Comparison of ENCODE assay signal across 16 cellular contexts in genomic region chr3:196159526-196159925, GRCh38. TPM values are rescaled to one million over a fixed set of nuclear protein-coding genes. Genes with fewer than 3 reads are reported as not detected.
DNase-seq lines count a peak whose midpoint lies in the region; ATAC-seq and TF ChIP-seq lines count a peak whose summit lies in the region.
"Had no signal": no experiment of that assay in that cellular context is flagged by ENCODE, and none has a peak within 500 bp of the region (broad histone marks: within the 10 kb centered on the region; RNA-seq: fewer than 3 reads in every experiment).

No MANE protein-coding gene starts in this region.

- TF ChIP-seq CTCF in IMR-90 (conservative IDR thresholded peaks at IDR 0.05; ENCODE audit: low read depth, low read length) (no peak), left lung (IDR thresholded peaks at IDR 0.05) (no peak), smooth muscle cell (IDR thresholded peaks at IDR 0.05; ENCODE audit: borderline replicate concordance, insufficient read depth, poor library complexity, severe bottlenecking) (no peak)
- no peak for TF ChIP-seq CTCF in CD4-positive, alpha-beta T cell (IDR thresholded peaks at IDR 0.05)

- H3K18ac ChIP-seq in IMR-90 (ENCODE audit: low read depth, low read length), result peak overlapping the region; percentile 76

- H3K27ac ChIP-seq in IMR-90 (ENCODE audit: insufficient read depth, low read length), result peak overlapping the region; percentile 45
- H3K27ac ChIP-seq in left lung, result peak overlapping the region; percentile 75 to 76
- no peak overlapping the region for H3K27ac ChIP-seq in CD4-positive, alpha-beta T cell (ENCODE audit: low read depth, low read length)
- no peak overlapping the region for H3K27ac ChIP-seq in smooth muscle cell (ENCODE audit: low read depth)
- H3K27ac ChIP-seq: SJSA1, tibial artery had no signal

- H3K4me3 ChIP-seq in IMR-90 (ENCODE audit: insufficient read depth, low read depth, low read length), result no peak overlapping the region
- H3K4me3 ChIP-seq in left lung, result no peak overlapping the region
- no peak overlapping the region for H3K4me3 ChIP-seq in smooth muscle cell
- H3K4me3 ChIP-seq: SJSA1, tibial artery had no signal

- TF ChIP-seq POLR2A in IMR-90 (IDR thresholded peaks at IDR 0.05; ENCODE audit: low read depth, low read length), result no peak

- H3K4me1 Mint-ChIP-seq in activated CD8-positive, alpha-beta T cell treated with anti-CD3 and anti-CD28 coated beads, Interleukin-2, amount 10 ng/mL, durations not matched to agents 7 days and 5 days (ENCODE audit: low read depth), result peaks cover 35% of the 10 kb centered on the region
- H3K4me1 Mint-ChIP-seq in stimulated activated naive CD8-positive, alpha-beta T cell treated with anti-CD3 and anti-CD28 coated beads, Interleukin-15, amount 100 ng/mL, for 72 hours, result peaks cover 32% of the 10 kb centered on the region
- peaks cover 5% of the 10 kb centered on the region for H3K4me1 Mint-ChIP-seq in CD4-positive, alpha-beta T cell (ENCODE audit: low read depth)

- no peak overlapping the region for H3K4me3 Mint-ChIP-seq in activated CD8-positive, alpha-beta T cell treated with anti-CD3 and anti-CD28 coated beads, Interleukin-2, amount 10 ng/mL, durations not matched to agents 7 days and 5 days
- H3K4me3 Mint-ChIP-seq in stimulated activated naive CD8-positive, alpha-beta T cell treated with anti-CD3 and anti-CD28 coated beads, Interleukin-15, amount 100 ng/mL, for 72 hours, result peak overlapping the region in 1 of 2 donors; percentile 41
- H3K4me3 Mint-ChIP-seq in CD4-positive, alpha-beta T cell, result no peak overlapping the region
- H3K4me3 Mint-ChIP-seq: CD8-positive, alpha-beta memory T cell had no signal

- H3K27ac Mint-ChIP-seq in activated CD8-positive, alpha-beta T cell treated with anti-CD3 and anti-CD28 coated beads, Interleukin-2, amount 10 ng/mL, durations not matched to agents 7 days and 5 days, result peak overlapping the region; percentile 77
- H3K27ac Mint-ChIP-seq in stimulated activated naive CD8-positive, alpha-beta T cell treated with anti-CD3 and anti-CD28 coated beads, Interleukin-15, amount 100 ng/mL, for 72 hours, result peak overlapping the region; percentile 27 to 48
- H3K27ac Mint-ChIP-seq in CD4-positive, alpha-beta T cell, result no peak overlapping the region

- no peak overlapping the region for H2AK9ac ChIP-seq in IMR-90 (replicated peaks; ENCODE audit: low read depth, low read length, poor library complexity)

- H4K91ac ChIP-seq in IMR-90 (ENCODE audit: insufficient read depth, low read depth, low read length), result peak overlapping the region; percentile 24; the same call in 1 of the 2 replicates

- H3K9me3 ChIP-seq in IMR-90 (ENCODE audit: control insufficient read depth, insufficient read depth, low read length) (no peaks in the 10 kb centered on the region), left lung (no peaks in the 10 kb centered on the region), smooth muscle cell (replicated peaks; ENCODE audit: low read depth) (no peaks in the 10 kb centered on the region)
- no peaks in the 10 kb centered on the region for H3K9me3 ChIP-seq in CD4-positive, alpha-beta T cell (ENCODE audit: control insufficient read depth, low read length)
- H3K9me3 ChIP-seq: SJSA1, tibial artery had no signal

- H3K27me3 Mint-ChIP-seq in activated CD8-positive, alpha-beta T cell treated with anti-CD3 and anti-CD28 coated beads, Interleukin-2, amount 10 ng/mL, durations not matched to agents 7 days and 5 days (ENCODE audit: low read depth), result no peaks in the 10 kb centered on the region
- H3K27me3 Mint-ChIP-seq in stimulated activated naive CD8-positive, alpha-beta T cell treated with anti-CD3 and anti-CD28 coated beads, Interleukin-15, amount 100 ng/mL, for 72 hours, result no peaks in the 10 kb centered on the region
- H3K27me3 Mint-ChIP-seq in CD4-positive, alpha-beta T cell, result no peaks in the 10 kb centered on the region

- H3K36me3 Mint-ChIP-seq in activated CD8-positive, alpha-beta T cell treated with anti-CD3 and anti-CD28 coated beads, Interleukin-2, amount 10 ng/mL, durations not matched to agents 7 days and 5 days (ENCODE audit: low read depth), result peaks cover 2% of the 10 kb centered on the region
- H3K36me3 Mint-ChIP-seq in CD4-positive, alpha-beta T cell (ENCODE audit: low read depth), result no peaks in the 10 kb centered on the region
- H3K36me3 Mint-ChIP-seq: CD8-positive, alpha-beta memory T cell had no signal

- H3K14ac ChIP-seq in IMR-90 (replicated peaks; ENCODE audit: low read depth, low read length), result peak overlapping the region; percentile 24; the same call in 1 of the 2 replicates

- H4K20me1 ChIP-seq in IMR-90 (ENCODE audit: insufficient read depth, low read length) (no peaks in the 10 kb centered on the region), smooth muscle cell (ENCODE audit: low read depth) (no peaks in the 10 kb centered on the region)

- peak overlapping the region; percentile 55; the same call in 1 of the 2 replicates for H2BK120ac ChIP-seq in IMR-90 (ENCODE audit: low read depth, low read length)

- H2BK15ac ChIP-seq in IMR-90 (ENCODE audit: low read depth, low read length), result peak overlapping the region; percentile 48; the same call in 1 of the 3 replicates

- BruUV-seq in IMR-90 (replicated peaks; lab: Mats Ljungman, UMichigan), result no TSS peak

- intact Hi-C loops in IMR-90 (cut with micrococcal nuclease) (no loop called here), left lung (cut with DNase I) (no loop called here)
- intact Hi-C loops in CD4-positive, alpha-beta T cell (cut with DNase I, micrococcal nuclease), result no loop called here

- H2BK20ac ChIP-seq in IMR-90 (ENCODE audit: low read depth, low read length), result peak overlapping the region; percentile 63; the same call in 1 of the 2 replicates

- H3K9me1 ChIP-seq in IMR-90 (ENCODE audit: insufficient read depth, low read length), result peaks cover 11% of the 10 kb centered on the region

- H3K9ac ChIP-seq in IMR-90 (ENCODE audit: low read depth, low read length) (no peak overlapping the region), smooth muscle cell (ENCODE audit: low read depth) (no peak overlapping the region)

- peak overlapping the region; percentile 3 for H2BK5ac ChIP-seq in IMR-90 (ENCODE audit: low read depth, low read length, poor library complexity, severe bottlenecking)

- peak overlapping the region; percentile 65 for H2AFZ ChIP-seq in IMR-90 (replicated peaks; ENCODE audit: low read length, poor library complexity)
- no peak overlapping the region for H2AFZ ChIP-seq in smooth muscle cell (ENCODE audit: low read depth)

- H3K4me2 ChIP-seq in IMR-90 (ENCODE audit: low read depth, low read length) (no peak overlapping the region), smooth muscle cell (no peak overlapping the region)

- ATAC-seq in IMR-90 (ENCODE audit: low read depth), result no peak
- no peak for ATAC-seq in activated CD8-positive, alpha-beta T cell treated with anti-CD3 and anti-CD28 coated beads, Interleukin-2, amount 10 ng/mL, durations not matched to agents 7 days and 5 days
- ATAC-seq in left lung, result no peak
- no peak for ATAC-seq in stimulated activated naive CD8-positive, alpha-beta T cell treated with anti-CD3 and anti-CD28 coated beads, Interleukin-15, amount 100 ng/mL, for 72 hours
- ATAC-seq in CD4-positive, alpha-beta T cell (ENCODE audit: poor library complexity), result no peak

- H3K79me1 ChIP-seq in IMR-90 (ENCODE audit: low read depth in 1 of 2, low read length in 2 of 2), result no peaks in the 10 kb centered on the region

- peak overlapping the region; percentile 61 for H3K4ac ChIP-seq in IMR-90 (ENCODE audit: low read depth, low read length)

- peak overlapping the region; percentile 70; the same call in 1 of the 2 replicates for H2AK5ac ChIP-seq in IMR-90 (ENCODE audit: low read depth, low read length)

- H3F3A ChIP-seq in smooth muscle cell (ENCODE audit: low read depth), result no peaks in the 10 kb centered on the region

- DNase-seq in IMR-90 (no peak), left lung (peak in 1 of 2 donors; percentile 17), cerebellum (ENCODE audit: low spot score) (no peak), smooth muscle cell (lab: John Stamatoyannopoulos, UW; ENCODE audit: unreplicated experiment) (no peak)
- DNase-seq in activated CD8-positive, alpha-beta T cell treated with anti-CD3 and anti-CD28 coated beads, Interleukin-2, amount 10 ng/mL, durations not matched to agents 7 days and 5 days, result no peak
- DNase-seq in stimulated activated naive CD8-positive, alpha-beta T cell treated with anti-CD3 and anti-CD28 coated beads, Interleukin-15, amount 100 ng/mL, for 72 hours, result no peak
- DNase-seq in CD4-positive, alpha-beta T cell, result no peak
- DNase-seq: glutamatergic neuron, NCI-H1092, NCI-H2227 treated with DMSO at 0.1 percent for 48 hours had no signal

- H3K9me3 Mint-ChIP-seq in activated CD8-positive, alpha-beta T cell treated with anti-CD3 and anti-CD28 coated beads, Interleukin-2, amount 10 ng/mL, durations not matched to agents 7 days and 5 days (ENCODE audit: insufficient read depth), result no peaks in the 10 kb centered on the region
- H3K9me3 Mint-ChIP-seq in stimulated activated naive CD8-positive, alpha-beta T cell treated with anti-CD3 and anti-CD28 coated beads, Interleukin-15, amount 100 ng/mL, for 72 hours, result no peaks in the 10 kb centered on the region
- no peaks in the 10 kb centered on the region for H3K9me3 Mint-ChIP-seq in CD4-positive, alpha-beta T cell
- H3K9me3 Mint-ChIP-seq: CD8-positive, alpha-beta memory T cell had no signal

- no peaks in the 10 kb centered on the region for H3K79me2 ChIP-seq in smooth muscle cell (ENCODE audit: low read depth)

- in situ Hi-C loops in IMR-90 (cut with MboI; ENCODE audit: low sequenced_read_pairs), result no loop called here

- H3K27me3 ChIP-seq in IMR-90 (ENCODE audit: control insufficient read depth, insufficient read depth, low read length), result peaks cover 5% of the 10 kb centered on the region; the same call in 1 of the 2 replicates
- no peaks in the 10 kb centered on the region for H3K27me3 ChIP-seq in left lung
- no peaks in the 10 kb centered on the region for H3K27me3 ChIP-seq in CD4-positive, alpha-beta T cell (ENCODE audit: control insufficient read depth, insufficient read depth, low read length)
- no peaks in the 10 kb centered on the region for H3K27me3 ChIP-seq in smooth muscle cell (ENCODE audit: low read depth)
- H3K27me3 ChIP-seq: SJSA1 had no signal

- peaks cover 7% of the 10 kb centered on the region for H3K4me1 ChIP-seq in IMR-90 (ENCODE audit: control insufficient read depth, insufficient read depth, low read length)
- peaks cover 0 to 20% of the 10 kb centered on the region in 2 donors for H3K4me1 ChIP-seq in left lung
- H3K4me1 ChIP-seq in smooth muscle cell (ENCODE audit: low read depth), result no peaks in the 10 kb centered on the region
- H3K4me1 ChIP-seq: SJSA1, tibial artery had no signal

- no peak overlapping the region for H3K56ac ChIP-seq in IMR-90 (ENCODE audit: extremely low read depth, insufficient read depth, low read length)

- POLR2A ChIA-PET in IMR-90 (lab: Charles Lee; ENCODE audit: unreplicated experiment), result no interaction called here
- POLR2A ChIA-PET in activated CD8-positive, alpha-beta T cell treated with anti-CD3 and anti-CD28 coated beads, Interleukin-2, amount 10 ng/mL, durations not matched to agents 7 days and 5 days (lab: Charles Lee), result interaction anchor here (0.9 to 1.5 kb wide), 3 partner anchors 20 to 51 kb away, joined by 3 to 6 read pairs (median 3); no protein-coding TSS in a partner anchor
- POLR2A ChIA-PET in CD4-positive, alpha-beta T cell (lab: Charles Lee), result interaction anchor here (1.1 kb wide), 1 partner anchor 20 kb away, joined by 3 read pairs; no protein-coding TSS in a partner anchor

- peak overlapping the region; percentile 72 to 74; a peak in 3 of 4 replicates for H4K8ac ChIP-seq in IMR-90 (ENCODE audit: low read depth in 2 of 2, low read length in 2 of 2)

- CTCF ChIA-PET in IMR-90 (lab: Yijun Ruan, JAX), result no interaction called here
- CTCF ChIA-PET in activated CD8-positive, alpha-beta T cell treated with anti-CD3 and anti-CD28 coated beads, Interleukin-2, amount 10 ng/mL, durations not matched to agents 7 days and 5 days (lab: Charles Lee), result interaction anchor here (0.9 to 1.3 kb wide), 3 partner anchors 23 to 48 kb away, joined by 3 read pairs; no protein-coding TSS in a partner anchor
- CTCF ChIA-PET in CD4-positive, alpha-beta T cell (lab: Charles Lee), result no interaction called here

- no peak overlapping the region for H3K23ac ChIP-seq in IMR-90 (ENCODE audit: low read depth, low read length)

- H3K36me3 ChIP-seq in IMR-90 (ENCODE audit: control insufficient read depth, insufficient read depth, low read length) (no peaks in the 10 kb centered on the region), left lung (no peaks in the 10 kb centered on the region), smooth muscle cell (ENCODE audit: low read depth) (no peaks in the 10 kb centered on the region)
- H3K36me3 ChIP-seq: SJSA1, tibial artery had no signal

- peak overlapping the region; percentile 21; the same call in 1 of the 2 replicates for H4K5ac ChIP-seq in IMR-90 (ENCODE audit: low read depth, low read length)

- TF ChIP-seq RAD21 in IMR-90 (IDR thresholded peaks at IDR 0.05; ENCODE audit: low read length), result no peak

- 97% methylated on average over 6 of the region's 13 CpGs; no CpG with 5 or more reads in 1 of the 2 experiments for WGBS in IMR-90 (ENCODE audit: extremely low coverage in 2 of 2, insufficient read length in 1 of 2), 2 experiments
- WGBS in smooth muscle cell (ENCODE audit: low lambda C conversion rate), result 98% methylated on average over 13 of the region's 13 CpGs

- dilution Hi-C loops in IMR-90 (cut with HindIII; ENCODE audit: low sequenced_read_pairs, unreplicated experiment), result no loop called here

RNA-seq across cellular contexts. Expression of gene ZDHHC19, which starts 51.7 kb away (rescaled TPM):
- not detected in 2 replicates for total RNA-seq in IMR-90 (2012; rRNA removed)
- polyA plus RNA-seq in IMR-90 (2012; rRNA removed), result 0.09 TPM in 1 of 2 replicates, not detected in the other
- polyA plus RNA-seq in IMR-90 (2012; cell fraction: cytosol; rRNA removed), result not detected in 2 replicates
- 0.07 and 0.28 TPM in 2 replicates for polyA plus RNA-seq in IMR-90 (2012; cell fraction: nucleus; rRNA removed; ENCODE audit: low replicate concordance)
- total RNA-seq in activated CD8-positive, alpha-beta T cell treated with anti-CD3 and anti-CD28 coated beads, Interleukin-2, amount 10 ng/mL, durations not matched to agents 7 days and 5 days, result not detected
- 1 to 10 TPM; 1.2 to 8.8 TPM for total RNA-seq in left lung
- not detected for total RNA-seq in CD4-positive, alpha-beta T cell
- total RNA-seq in cerebellum, result not detected
- not detected in 2 replicates for total RNA-seq in smooth muscle cell
- polyA plus RNA-seq in smooth muscle cell, result 0.13 TPM in 1 of 2 replicates, not detected in the other
- total RNA-seq: CD8-positive, alpha-beta memory T cell; epithelial cell of proximal tubule; G401; SJSA1 had no signal
- polyA plus RNA-seq: CD8-positive, alpha-beta memory T cell had no signal

RNA-seq across cellular contexts. Expression of gene SLC51A, which starts 56.8 kb away (rescaled TPM):
- not detected in 2 replicates for total RNA-seq in IMR-90 (2012; rRNA removed)
- not detected in 2 replicates for polyA plus RNA-seq in IMR-90 (2012; rRNA removed)
- polyA plus RNA-seq in IMR-90 (2012; cell fraction: cytosol; rRNA removed), result not detected in 2 replicates
- polyA plus RNA-seq in IMR-90 (2012; cell fraction: nucleus; rRNA removed; ENCODE audit: low replicate concordance), result not detected in 2 replicates
- not detected for total RNA-seq in activated CD8-positive, alpha-beta T cell treated with anti-CD3 and anti-CD28 coated beads, Interleukin-2, amount 10 ng/mL, durations not matched to agents 7 days and 5 days
- total RNA-seq in left lung, result 1 to 10 TPM in 1 of 2 donors, not detected in 1; 1.2 TPM
- not detected for total RNA-seq in CD4-positive, alpha-beta T cell
- total RNA-seq in cerebellum, result not detected
- total RNA-seq in smooth muscle cell, result not detected in 2 replicates
- polyA plus RNA-seq in smooth muscle cell, result 1.8 and 6.5 TPM in 2 replicates
- total RNA-seq: CD8-positive, alpha-beta memory T cell; G401; posterior vena cava; SJSA1 had no signal

Comparison
In these comparisons a context has a peak if more than half of its experiments do, and no peak if none do; other contexts are left out.
1. H3K27ac ChIP-seq: peak in IMR-90 (single experiment) and left lung (2 of 2); none in CD4-positive, alpha-beta T cell (single experiment) and smooth muscle cell (single experiment).